ENCODE assay signal across 8 cellular contexts in genomic region chr21:34886554-34887385, GRCh38.
DNase-seq lines count a peak whose midpoint lies in the region; ATAC-seq and TF ChIP-seq lines count a peak whose summit lies in the region.

No MANE protein-coding gene starts in this region.

- peaks cover 54% of the 10 kb centered on the region for H3K4me1 Mint-ChIP-seq in stimulated activated memory B cell treated with anti-CD40 and anti-IgM and Interleukin-4, amounts not matched to agents 10 μg/mL and 1 μg/mL and 100 μg/mL, for 72 hours

- H3K36me3 Mint-ChIP-seq in stimulated activated memory B cell treated with anti-CD40 and anti-IgM and Interleukin-4, amounts not matched to agents 10 μg/mL and 1 μg/mL and 100 μg/mL, for 72 hours = peaks cover 26% of the 10 kb centered on the region

- H3K27me3 ChIP-seq in NT2/D1 (ENCODE audit: insufficient read depth, insufficient read length) = peaks cover 61% of the 10 kb centered on the region
- H3K27me3 ChIP-seq in brain microvascular endothelial cell (replicated peaks) = no peaks in the 10 kb centered on the region

- in situ Hi-C loops in brain microvascular endothelial cell (cut with HindIII; ENCODE audit: low pct_ligation_motif_present, low sequenced_read_pairs) = no loop called here

- H3K27ac ChIP-seq in brain microvascular endothelial cell = peak overlapping the region; percentile 97

- intact Hi-C loops in left colon (cut with DNase I, micrococcal nuclease) = loop anchor here in 1 of 2 donors (10.0 kb wide), 1 partner anchor 142 kb away; no protein-coding TSS in a partner anchor

- TF ChIP-seq CTCF in GM10266 (IDR thresholded peaks at IDR 0.05; ENCODE audit: control insufficient read depth, insufficient read depth, low read depth, missing control alignments) (no peak), brain microvascular endothelial cell (IDR thresholded peaks at IDR 0.05; ENCODE audit: low read depth, low read length, missing control alignments) (no peak)

- no peaks in the 10 kb centered on the region for H3K27me3 Mint-ChIP-seq in stimulated activated memory B cell treated with anti-CD40 and anti-IgM and Interleukin-4, amounts not matched to agents 10 μg/mL and 1 μg/mL and 100 μg/mL, for 72 hours

- H3K4me1 ChIP-seq in NT2/D1 (ENCODE audit: insufficient read depth, insufficient read length) = no peaks in the 10 kb centered on the region

- H3K4me3 Mint-ChIP-seq in stimulated activated memory B cell treated with anti-CD40 and anti-IgM and Interleukin-4, amounts not matched to agents 10 μg/mL and 1 μg/mL and 100 μg/mL, for 72 hours = peak overlapping the region; percentile 93

- peak overlapping the region; percentile 83 for H3K4me3 ChIP-seq in NT2/D1 (ENCODE audit: insufficient read length, low read depth)
- peak overlapping the region; percentile 91 for H3K4me3 ChIP-seq in brain microvascular endothelial cell (ENCODE audit: low read depth, low read length)

- peak overlapping the region; percentile 90 for H3K9ac ChIP-seq in NT2/D1 (ENCODE audit: insufficient read length, low read depth)

- H3K36me3 ChIP-seq in NT2/D1 (ENCODE audit: insufficient read depth, insufficient read length, low read length) (peaks cover 7% of the 10 kb centered on the region), brain microvascular endothelial cell (replicated peaks) (peaks cover 14% of the 10 kb centered on the region)

- ATAC-seq in left colon (peak; percentile 2), GM18519 (IDR thresholded peaks at IDR 0.05; ENCODE audit: low FRiP score, unreplicated experiment) (no peak), GM21390 (IDR thresholded peaks at IDR 0.05; ENCODE audit: unreplicated experiment) (no peak)
- ATAC-seq in stimulated activated memory B cell treated with anti-CD40 and anti-IgM and Interleukin-4, amounts not matched to agents 10 μg/mL and 1 μg/mL and 100 μg/mL, for 72 hours = no peak

- DNase-seq in GM10266 (ENCODE audit: extremely low spot score) (peak; percentile 23), NT2/D1 (ENCODE audit: low read depth, low spot score) (no peak), brain microvascular endothelial cell (no peak), left colon (peak; percentile 45 to 55), inferior parietal cortex (ENCODE audit: extremely low spot score) (no peak)

- H3K27ac Mint-ChIP-seq in stimulated activated memory B cell treated with anti-CD40 and anti-IgM and Interleukin-4, amounts not matched to agents 10 μg/mL and 1 μg/mL and 100 μg/mL, for 72 hours = peak overlapping the region; percentile 100

- H3K9me3 ChIP-seq in NT2/D1 (ENCODE audit: insufficient read depth, low read length) = no peaks in the 10 kb centered on the region

- H3K9me3 Mint-ChIP-seq in stimulated activated memory B cell treated with anti-CD40 and anti-IgM and Interleukin-4, amounts not matched to agents 10 μg/mL and 1 μg/mL and 100 μg/mL, for 72 hours = no peaks in the 10 kb centered on the region

Comparison
In these comparisons a context has a peak if more than half of its experiments do, and no peak if none do; other contexts are left out.
1. DNase-seq: peak in GM10266 (single experiment) and left colon (2 of 2); none in NT2/D1 (single experiment), brain microvascular endothelial cell (single experiment) and inferior parietal cortex (single experiment).